In the genomic region with DNA sequence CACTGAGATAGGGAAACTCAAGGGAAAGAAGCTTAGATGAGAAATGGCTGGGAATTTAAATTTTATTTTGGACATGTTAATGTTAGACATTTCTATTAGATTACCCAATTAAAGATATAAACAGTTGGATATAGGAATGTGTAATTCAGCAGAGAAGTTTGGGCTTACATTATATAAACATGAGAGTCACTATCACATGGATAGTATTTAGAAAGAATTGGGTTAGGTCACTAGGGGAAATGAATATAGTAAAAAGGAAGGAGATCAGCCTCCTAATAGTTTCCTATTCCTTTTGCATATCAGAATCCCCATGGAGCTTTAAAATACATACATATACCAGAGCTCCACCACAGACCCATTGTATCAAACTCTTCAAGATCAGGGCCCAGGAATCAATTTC, we compare ENCODE assay signal across 27 cellular contexts. TPM values are rescaled to one million over a fixed set of nuclear protein-coding genes. Genes with fewer than 3 reads are reported as not detected.
"Had no signal": no experiment of that assay in that cellular context is flagged by ENCODE, and none has a peak within 500 bp of the region (broad histone marks: within the 10 kb centered on the region; RNA-seq: fewer than 3 reads in every experiment).

No MANE protein-coding gene starts in this region.

- H2AFZ ChIP-seq: parathyroid adenoma had no signal

- DNase-seq: colonic mucosa; effector CD4-positive, alpha-beta T cell; endodermal cell; foreskin fibroblast; glutamatergic neuron; left colon; midbrain; naive B cell; nephron progenitor cell; psoas muscle; retina; right lobe of liver; stimulated activated CD4-positive, alpha-beta T cell treated with anti-CD3 and anti-CD28 coated beads, Interleukin-4, amount 100 ng/mL, for 24 hours; stimulated activated naive B cell treated with anti-CD40 and anti-IgM and Interleukin-4, amounts not matched to agents 10 μg/mL and 1 μg/mL and 100 μg/mL, for 72 hours; stimulated activated naive CD8-positive, alpha-beta T cell treated with anti-CD3 and anti-CD28 coated beads, Interleukin-15, amount 100 ng/mL, for 72 hours; testis had no signal

- ATAC-seq: gastroesophageal sphincter, left colon, psoas muscle had no signal

- H3K4me1 ChIP-seq: colonic mucosa, gastroesophageal sphincter, parathyroid adenoma, psoas muscle, right lobe of liver, testis, tibial nerve had no signal

- H3K27me3 ChIP-seq: colonic mucosa, gastroesophageal sphincter, right lobe of liver, testis, tibial nerve had no signal

- H3K9me3 ChIP-seq: colonic mucosa, gastroesophageal sphincter, psoas muscle, right lobe of liver, testis, tibial nerve had no signal

- H3K79me2 ChIP-seq: parathyroid adenoma had no signal

- H3K36me3 ChIP-seq: colonic mucosa, gastroesophageal sphincter, right lobe of liver, tibial nerve had no signal

- H3K27ac ChIP-seq: colonic mucosa, gastroesophageal sphincter, parathyroid adenoma, psoas muscle, right lobe of liver, testis, tibial nerve had no signal

- H3K9ac ChIP-seq: parathyroid adenoma had no signal

- H3K4me3 ChIP-seq: colonic mucosa, gastroesophageal sphincter, psoas muscle, right lobe of liver, testis, tibial nerve had no signal

RNA-seq across cellular contexts. Expression of gene CXCL5, which starts 19.6 kb away (rescaled TPM):
- total RNA-seq: cerebellum had no signal

RNA-seq across cellular contexts. Expression of gene CXCL3, which starts 20.4 kb away (rescaled TPM):
- total RNA-seq: urinary bladder had no signal

RNA-seq across cellular contexts. Expression of gene PPBP, which starts 30.1 kb away (rescaled TPM):
- total RNA-seq: colonic mucosa, dermis microvascular lymphatic vessel endothelial cell, endodermal cell, fibroblast of lung, gastroesophageal sphincter, kidney epithelial cell, left colon, testis had no signal
- polyA plus RNA-seq: fibroblast of lung, psoas muscle had no signal

RNA-seq across cellular contexts. Expression of gene PF4, which starts 36.3 kb away (rescaled TPM):
- total RNA-seq: dermis microvascular lymphatic vessel endothelial cell, fibroblast of lung, gastroesophageal sphincter, kidney epithelial cell, omental fat pad, subcutaneous adipose tissue, testis had no signal
- polyA plus RNA-seq: esophagus, fibroblast of lung had no signal
